Comparison of ENCODE assay signal across 13 cellular contexts in genomic region chr20:39910536-39910935, GRCh38.
"Had no signal": no experiment of that assay in that cellular context is flagged by ENCODE, and none has a peak within 500 bp of the region (broad histone marks: within the 10 kb centered on the region; RNA-seq: fewer than 3 reads in every experiment).

No MANE protein-coding gene starts in this region.

- DNase-seq: activated CD4-positive, alpha-beta T cell treated with anti-CD3 and anti-CD28 coated beads, Interleukin-2, amount 50 U/mL, for 1 hour; activated naive CD4-positive, alpha-beta T cell treated with anti-CD3 and anti-CD28 coated beads, Interleukin-2, amount 10 ng/mL, durations not matched to agents 7 days and 5 days; activated T-cell treated with anti-CD3 and anti-CD28 coated beads for 4 hours; dermis blood vessel endothelial cell; endodermal cell; erythroblast; mesendoderm; small intestine; SW 1271; upper lobe of right lung had no signal

- H3K4me3 ChIP-seq: upper lobe of right lung had no signal

- H3K36me3 ChIP-seq: upper lobe of right lung had no signal

- H3K4me1 ChIP-seq: upper lobe of right lung had no signal

- H3K27me3 ChIP-seq: upper lobe of right lung had no signal

- H3K27ac ChIP-seq: upper lobe of right lung had no signal

- H3K9me3 ChIP-seq: upper lobe of right lung had no signal

- ATAC-seq: activated T-helper 17 cell treated with anti-CD3 and anti-CD28 coated beads, Interleukin-2, amount 50 U/mL, for 72 hours; left lobe of liver; stimulated activated effector memory CD8-positive, alpha-beta T cell treated with anti-CD3 and anti-CD28 coated beads, Interleukin-12 subunit alpha, Interleukin-12 subunit beta, amount 100 ng/mL, for 72 hours; upper lobe of right lung had no signal
